Comparison of ENCODE assay signal across 34 cellular contexts in genomic region chr2:21696900-21697299, GRCh38.
"Had no signal": no experiment of that assay in that cellular context is flagged by ENCODE, and none has a peak within 500 bp of the region (broad histone marks: within the 10 kb centered on the region; RNA-seq: fewer than 3 reads in every experiment).

No MANE protein-coding gene starts in this region.

- H3K4me2 ChIP-seq: KMS-11 had no signal

- H3K4me3 ChIP-seq: MG63 had no signal

- H3K36me3 ChIP-seq: MG63 had no signal

- H3K27me3 ChIP-seq: MG63 had no signal

- H3K9me3 ChIP-seq: MG63 had no signal

- H3K27ac ChIP-seq: KMS-11 had no signal

- H3K9ac ChIP-seq: KMS-11 had no signal

- DNase-seq: Karpas-422, Kasumi-1, MG63, MM.1S, MV-4-11, NCI-H1048, NCI-H1092, NCI-H1092 treated with DMSO at 0.1 percent for 48 hours, NCI-H1105, NCI-H1105 treated with DMSO at 0.1 percent for 48 hours, NCI-H1417, NCI-H1417 treated with DMSO at 0.1 percent for 48 hours, NCI-H1436, NCI-H1436 treated with DMSO at 0.1 percent for 48 hours, NCI-H146, NCI-H1694, NCI-H1694 treated with DMSO at 0.1 percent for 48 hours, NCI-H187, NCI-H187 treated with DMSO at 0.1 percent for 48 hours, NCI-H1930, NCI-H2029, NCI-H2029 treated with DMSO at 0.1 percent for 48 hours, NCI-H2081, NCI-H2081 treated with DMSO at 0.1 percent for 48 hours, NCI-H2107, NCI-H2171, NCI-H2171 treated with DMSO at 0.1 percent for 48 hours, NCI-H2227 treated with DMSO at 0.1 percent for 48 hours, NCI-H226, NCI-H345, NCI-H446, NCI-H446 treated with DMSO at 0.1 percent for 48 hours, NCI-H510A had no signal
